In genomic region chr18:63936932-63937393, GRCh38 we compare ENCODE assay signal across 10 cellular contexts. TPM values are rescaled to one million over a fixed set of nuclear protein-coding genes. Genes with fewer than 3 reads are reported as not detected.
DNase-seq lines count a peak whose midpoint lies in the region; ATAC-seq and TF ChIP-seq lines count a peak whose summit lies in the region.
"Had no signal": no experiment of that assay in that cellular context is flagged by ENCODE, and none has a peak within 500 bp of the region (broad histone marks: within the 10 kb centered on the region; RNA-seq: fewer than 3 reads in every experiment).

No MANE protein-coding gene starts in this region.

- H3K27me3 ChIP-seq in BLaER1 treated with 17β-estradiol and CSF1 and Interleukin-3, amounts not matched to agents 10 nM and 100 nM, result peaks cover 0 to 11% (median 6%) of the 10 kb centered on the region in 11 experiments; a peak in 9 of 22 replicates
- H3K27me3 ChIP-seq in GM23338 (ENCODE audit: insufficient read depth) (peaks cover 41% of the 10 kb centered on the region), Peyer's patch (no peaks in the 10 kb centered on the region), mononuclear cell (ENCODE audit: insufficient read depth, low read length) (peaks cover 5% of the 10 kb centered on the region)

- H2AFZ ChIP-seq in GM23338, result peak overlapping the region; percentile 100

- H3K9me2 ChIP-seq in GM23338 (ENCODE audit: insufficient read depth), result no peaks in the 10 kb centered on the region

- peaks cover 0 to 10% (median 0%) of the 10 kb centered on the region in 11 experiments; a peak in 6 of 22 replicates for H3K9me3 ChIP-seq in BLaER1 treated with 17β-estradiol and CSF1 and Interleukin-3, amounts not matched to agents 10 nM and 100 nM (replicated peaks in 1 of 11)
- no peaks in the 10 kb centered on the region for H3K9me3 ChIP-seq in Peyer's patch
- no peaks in the 10 kb centered on the region for H3K9me3 ChIP-seq in mononuclear cell (ENCODE audit: low read depth, low read length)
- H3K9me3 ChIP-seq: mucosa of descending colon had no signal

- ATAC-seq in GM23338, result no peak

- no peaks in the 10 kb centered on the region for H3K4me1 Mint-ChIP-seq in GM23338
- H3K4me1 Mint-ChIP-seq in activated T-cell treated with anti-CD3 and anti-CD28 coated beads, Interleukin-2, amount 50 U/mL, for 24 hours (ENCODE audit: low read depth), result peaks cover 5% of the 10 kb centered on the region
- peaks cover 5% of the 10 kb centered on the region for H3K4me1 Mint-ChIP-seq in chondrocyte (ENCODE audit: low read depth)

- H3K9me3 Mint-ChIP-seq in GM23338, result no peaks in the 10 kb centered on the region
- no peaks in the 10 kb centered on the region for H3K9me3 Mint-ChIP-seq in activated T-cell treated with anti-CD3 and anti-CD28 coated beads, Interleukin-2, amount 50 U/mL, for 24 hours
- H3K9me3 Mint-ChIP-seq in chondrocyte (ENCODE audit: low read depth), result peaks cover 2% of the 10 kb centered on the region

- H3K4me3 ChIP-seq in BLaER1 treated with 17β-estradiol and CSF1 and Interleukin-3, amounts not matched to agents 10 nM and 100 nM, result peak overlapping the region; percentile 49 to 71 (median 63)
- H3K4me3 ChIP-seq in GM23338 (peak overlapping the region; percentile 77), Peyer's patch (peak overlapping the region; percentile 39 to 51 (median 44)), mononuclear cell (ENCODE audit: low read length) (peak overlapping the region; percentile 48)
- H3K4me3 ChIP-seq: mucosa of descending colon had no signal

- peak overlapping the region; percentile 59 to 82 (median 76) for H3K4me2 ChIP-seq in BLaER1 treated with 17β-estradiol and CSF1 and Interleukin-3, amounts not matched to agents 10 nM and 100 nM
- H3K4me2 ChIP-seq in GM23338, result peak overlapping the region; percentile 91

- TF ChIP-seq POLR2A in Peyer's patch (IDR thresholded peaks at IDR 0.05), result no peak

- DNase-seq in GM23338 (ENCODE audit: low spot score) (no peak), Peyer's patch (no peak), DMS114 treated with DMSO at 0.1 percent for 48 hours (lab: John Stamatoyannopoulos, UW; ENCODE audit: unreplicated experiment) (no peak), chondrocyte (ENCODE audit: low spot score) (no peak)
- DNase-seq in activated T-cell treated with anti-CD3 and anti-CD28 coated beads, Interleukin-2, amount 50 U/mL, for 24 hours, result no peak
- no peak for DNase-seq in effector CD8-positive, alpha-beta T cell (lab: John Stamatoyannopoulos, UW)
- DNase-seq: activated T-cell treated with anti-CD3 and anti-CD28 coated beads, Interleukin-2, amount 50 U/mL, for 1 hour had no signal

- H3F3A ChIP-seq in GM23338 (replicated peaks; ENCODE audit: low read depth), result no peaks in the 10 kb centered on the region

- H3K36me3 ChIP-seq in BLaER1 treated with 17β-estradiol and CSF1 and Interleukin-3, amounts not matched to agents 10 nM and 100 nM, result no peaks in the 10 kb centered on the region
- H3K36me3 ChIP-seq in GM23338 (ENCODE audit: insufficient read depth) (no peaks in the 10 kb centered on the region), Peyer's patch (no peaks in the 10 kb centered on the region)

- H3K27ac Mint-ChIP-seq in GM23338 (no peak overlapping the region), chondrocyte (ENCODE audit: unreplicated experiment) (no peak overlapping the region)
- no peak overlapping the region for H3K27ac Mint-ChIP-seq in activated T-cell treated with anti-CD3 and anti-CD28 coated beads, Interleukin-2, amount 50 U/mL, for 24 hours

- H3K27ac ChIP-seq in BLaER1 treated with 17β-estradiol and CSF1 and Interleukin-3, amounts not matched to agents 10 nM and 100 nM, result peak overlapping the region in 4 of 11 experiments; percentile 18 to 50 (median 46); a peak in 6 of 22 replicates
- no peak overlapping the region for H3K27ac ChIP-seq in GM23338 (ENCODE audit: low read depth)
- no peak overlapping the region for H3K27ac ChIP-seq in Peyer's patch

- H3K4me3 Mint-ChIP-seq in GM23338 (peak overlapping the region; percentile 73; the same call in 1 of the 3 replicates), chondrocyte (ENCODE audit: unreplicated experiment) (no peak overlapping the region)
- no peak overlapping the region for H3K4me3 Mint-ChIP-seq in activated T-cell treated with anti-CD3 and anti-CD28 coated beads, Interleukin-2, amount 50 U/mL, for 24 hours

- H3K36me3 Mint-ChIP-seq in GM23338 (ENCODE audit: low read depth) (no peaks in the 10 kb centered on the region), chondrocyte (ENCODE audit: low read depth) (peaks cover 2% of the 10 kb centered on the region)
- no peaks in the 10 kb centered on the region for H3K36me3 Mint-ChIP-seq in activated T-cell treated with anti-CD3 and anti-CD28 coated beads, Interleukin-2, amount 50 U/mL, for 24 hours (ENCODE audit: low read depth)

- no peaks in the 10 kb centered on the region for H4K20me1 ChIP-seq in BLaER1 treated with 17β-estradiol and CSF1 and Interleukin-3, amounts not matched to agents 10 nM and 100 nM
- H4K20me1 ChIP-seq in GM23338 (replicated peaks; ENCODE audit: insufficient read depth), result no peaks in the 10 kb centered on the region

- H3K27me3 Mint-ChIP-seq in GM23338 (ENCODE audit: insufficient read depth, low read depth, poor library complexity), result no peaks in the 10 kb centered on the region
- H3K27me3 Mint-ChIP-seq in activated T-cell treated with anti-CD3 and anti-CD28 coated beads, Interleukin-2, amount 50 U/mL, for 24 hours, result peaks cover 44% of the 10 kb centered on the region
- H3K27me3 Mint-ChIP-seq in chondrocyte (ENCODE audit: low read depth), result peaks cover 6% of the 10 kb centered on the region

- peak overlapping the region in 8 of 11 experiments; percentile 37 to 71 (median 60); a peak in 14 of 22 replicates for H3K9ac ChIP-seq in BLaER1 treated with 17β-estradiol and CSF1 and Interleukin-3, amounts not matched to agents 10 nM and 100 nM

- TF ChIP-seq CTCF in GM23338 (conservative IDR thresholded peaks at IDR 0.05; ENCODE audit: low read depth in 2 of 2), result no peak
- TF ChIP-seq CTCF in Peyer's patch (IDR thresholded peaks at IDR 0.05), result no peak
- TF ChIP-seq CTCF in chondrocyte (IDR thresholded peaks at IDR 0.05), result no peak

- no peaks in the 10 kb centered on the region for H3K79me2 ChIP-seq in GM23338 (replicated peaks; ENCODE audit: insufficient read depth)

- H3K4me1 ChIP-seq in BLaER1 treated with 17β-estradiol and CSF1 and Interleukin-3, amounts not matched to agents 10 nM and 100 nM, result peaks cover 0 to 8% (median 2%) of the 10 kb centered on the region in 10 experiments; a peak in 5 of 20 replicates
- H3K4me1 ChIP-seq in GM23338 (ENCODE audit: insufficient read depth), result no peaks in the 10 kb centered on the region; the same call in 1 of the 2 replicates
- H3K4me1 ChIP-seq in Peyer's patch, result peaks cover 0 to 8% (median 3%) of the 10 kb centered on the region in 4 donors
- H3K4me1 ChIP-seq in mononuclear cell (ENCODE audit: insufficient read depth, low read length), result peaks cover 17% of the 10 kb centered on the region

TF ChIP-seq in GM23338, 12 proteins besides CTCF, POLR2A, EP300 and RAD21 (continues in another document):
- TF ChIP-seq ETS1 (IDR thresholded peaks at IDR 0.05), result no peak
- TF ChIP-seq ZNF114 (CRISPR knock-in tag; IDR thresholded peaks at IDR 0.05), result no peak
- TF ChIP-seq ZNF331 (CRISPR knock-in tag; IDR thresholded peaks at IDR 0.05; ENCODE audit: low read depth), result no peak

RNA-seq across cellular contexts. Expression of gene HMSD, which starts 12.1 kb away (rescaled TPM):
- 0.54 and 2.6 TPM in 2 replicates for total RNA-seq in GM23338 (2014; rRNA removed; shearing (Covaris generic))
- polyA plus RNA-seq in GM23338 (2016; fragmentation: Nextera tagmentation; extraction: Ambion mirVana), result 13.0 and 25.1 TPM in 2 replicates
- total RNA-seq in Peyer's patch (not detected), mononuclear cell (not detected), chondrocyte (not detected in 3 replicates)

RNA-seq across cellular contexts. Expression of gene SERPINB10, which starts 29.2 kb away (rescaled TPM):
- total RNA-seq in GM23338 (2014; rRNA removed; shearing (Covaris generic)), result not detected in 2 replicates
- polyA plus RNA-seq in GM23338 (2016; fragmentation: Nextera tagmentation; extraction: Ambion mirVana), result not detected in 2 replicates
- total RNA-seq in Peyer's patch, result not detected
- 5.7 TPM for total RNA-seq in mononuclear cell
- total RNA-seq in chondrocyte, result not detected in 3 replicates
- total RNA-seq: mucosa of descending colon had no signal

RNA-seq across cellular contexts. Expression of gene SERPINB8, which starts 32.9 kb away (rescaled TPM):
- 0.50 and 2.1 TPM in 2 replicates for total RNA-seq in GM23338 (2014; rRNA removed; shearing (Covaris generic))
- polyA plus RNA-seq in GM23338 (2016; fragmentation: Nextera tagmentation; extraction: Ambion mirVana), result 0.50 and 1.7 TPM in 2 replicates
- 10 to 100 TPM in 3 of 4 donors, 1 to 10 TPM in 1; 6.6 to 20.2 (median 14.0) TPM for total RNA-seq in Peyer's patch
- 18.8 TPM for total RNA-seq in mononuclear cell
- total RNA-seq in chondrocyte, result 10.2 to 13.6 TPM (median 12.0 TPM) in 3 replicates

RNA-seq across cellular contexts. Expression of gene SERPINB2, which starts 49.5 kb away (rescaled TPM):
- total RNA-seq in GM23338 (2014; rRNA removed; shearing (Covaris generic)), result not detected in 2 replicates
- polyA plus RNA-seq in GM23338 (2016; fragmentation: Nextera tagmentation; extraction: Ambion mirVana), result not detected in 2 replicates
- not detected for total RNA-seq in Peyer's patch
- total RNA-seq in mononuclear cell, result 143 TPM
- not detected in 3 replicates for total RNA-seq in chondrocyte
- total RNA-seq: mucosa of descending colon had no signal
